In the genomic region with DNA sequence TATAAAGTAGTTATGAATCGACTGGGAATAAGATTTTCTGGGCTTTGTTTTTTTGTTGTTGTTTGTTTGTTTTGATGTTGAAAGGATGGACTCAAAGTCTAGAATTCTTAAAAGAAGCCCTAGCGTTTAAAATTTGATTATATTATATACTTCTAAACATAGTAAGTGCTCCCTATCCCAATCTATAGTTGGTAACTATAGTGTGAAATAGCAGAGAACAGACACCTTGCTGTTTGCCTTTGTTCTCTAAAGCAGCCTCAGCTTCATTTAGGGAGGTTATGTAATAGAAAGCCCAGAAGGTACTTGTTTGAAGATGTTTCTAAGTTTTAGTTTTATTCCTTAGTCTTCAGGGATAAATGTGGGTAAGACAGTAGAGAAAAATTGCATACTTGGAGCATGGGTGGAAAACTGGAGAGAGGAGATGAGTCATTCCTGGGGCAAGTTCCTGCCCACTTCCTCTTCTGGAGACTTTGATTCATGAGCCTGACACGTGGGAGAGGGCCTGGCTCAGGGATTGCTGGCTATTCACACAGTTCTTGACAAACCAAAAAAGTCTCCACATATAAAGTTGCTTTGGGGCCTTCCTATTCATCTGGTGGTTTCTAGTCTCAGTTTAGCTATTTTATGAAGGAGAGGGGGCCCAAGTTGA, we compare ENCODE assay signal across 7 cellular contexts.
A peak's percentile ranks its signal among the peaks of the same experiment; 100 is the strongest.
DNase-seq lines count a peak whose midpoint lies in the region; ATAC-seq and TF ChIP-seq lines count a peak whose summit lies in the region.

No MANE protein-coding gene starts in this region.

- no peaks in the 10 kb centered on the region for H3K36me3 ChIP-seq in OCI-LY3 (replicated peaks; ENCODE audit: low read depth, low read length)
- H3K36me3 ChIP-seq in endodermal cell (ENCODE audit: control insufficient read depth, insufficient read depth, low read length) = peaks cover 96% of the 10 kb centered on the region
- no peaks in the 10 kb centered on the region for H3K36me3 ChIP-seq in CD8-positive, alpha-beta memory T cell (ENCODE audit: insufficient read depth, low read length)

- H3K36me3 Mint-ChIP-seq in endodermal cell (ENCODE audit: low read depth) = peaks cover 52% of the 10 kb centered on the region
- H3K36me3 Mint-ChIP-seq in CD8-positive, alpha-beta memory T cell = no peaks in the 10 kb centered on the region

- POLR2A ChIA-PET in CD8-positive, alpha-beta memory T cell (lab: Charles Lee) = no interaction called here

- H3K27ac Mint-ChIP-seq in endodermal cell = peak overlapping the region; percentile 43
- no peak overlapping the region for H3K27ac Mint-ChIP-seq in CD8-positive, alpha-beta memory T cell

- H3K9me3 Mint-ChIP-seq in endodermal cell = no peaks in the 10 kb centered on the region
- H3K9me3 Mint-ChIP-seq in CD8-positive, alpha-beta memory T cell = no peaks in the 10 kb centered on the region

- H3K27ac ChIP-seq in OCI-LY3 (ENCODE audit: low read length) (no peak overlapping the region), endodermal cell (ENCODE audit: low read depth, low read length) (no peak overlapping the region)
- H3K27ac ChIP-seq in CD8-positive, alpha-beta memory T cell (ENCODE audit: low read depth, low read length) = no peak overlapping the region

- H3K4me3 ChIP-seq in OCI-LY3 (ENCODE audit: low read length) (no peak overlapping the region), endodermal cell (ENCODE audit: low read length) (no peak overlapping the region)
- H3K4me3 ChIP-seq in CD8-positive, alpha-beta memory T cell (ENCODE audit: low read length) = no peak overlapping the region

- DNase-seq in endodermal cell (peak; percentile 62), midbrain (lab: John Stamatoyannopoulos, UW) (peak; percentile 40)
- DNase-seq in CD8-positive, alpha-beta memory T cell = no peak

- no peak overlapping the region for H3K9ac ChIP-seq in OCI-LY3 (ENCODE audit: low read length)
- H3K9ac ChIP-seq in endodermal cell (ENCODE audit: extremely low read depth, low read length, poor library complexity, severe bottlenecking) = no peak overlapping the region

- no peak overlapping the region for H3K4me3 Mint-ChIP-seq in endodermal cell
- H3K4me3 Mint-ChIP-seq in CD8-positive, alpha-beta memory T cell = no peak overlapping the region

- H4K20me1 ChIP-seq in OCI-LY3 (ENCODE audit: insufficient read depth, low read length) = no peaks in the 10 kb centered on the region

- peaks cover 14% of the 10 kb centered on the region for H3K4me1 Mint-ChIP-seq in endodermal cell
- no peaks in the 10 kb centered on the region for H3K4me1 Mint-ChIP-seq in CD8-positive, alpha-beta memory T cell

- 40 to 55% methylated on average over 1 to 2 of the region's 3 CpGs for WGBS in endodermal cell (ENCODE audit: insufficient coverage in 1 of 2, insufficient read length in 1 of 2), 2 experiments

- no peak overlapping the region for H2AFZ ChIP-seq in OCI-LY3 (ENCODE audit: low read depth, low read length)

- no peak for TF ChIP-seq POLR2A in GM18505 (IDR thresholded peaks at IDR 0.05; ENCODE audit: borderline replicate concordance, extremely low read depth, insufficient read depth, insufficient read length)

- no peaks in the 10 kb centered on the region for H3K9me3 ChIP-seq in OCI-LY3 (ENCODE audit: insufficient read depth, low read length)
- no peaks in the 10 kb centered on the region for H3K9me3 ChIP-seq in endodermal cell (ENCODE audit: control insufficient read depth, low read length)
- H3K9me3 ChIP-seq in CD8-positive, alpha-beta memory T cell (ENCODE audit: low read length) = no peaks in the 10 kb centered on the region

- no peaks in the 10 kb centered on the region for H3K27me3 ChIP-seq in OCI-LY3 (ENCODE audit: low read depth, low read length)
- H3K27me3 ChIP-seq in endodermal cell (ENCODE audit: control insufficient read depth, insufficient read depth, low read length, poor library complexity, severe bottlenecking) = no peaks in the 10 kb centered on the region
- H3K27me3 ChIP-seq in CD8-positive, alpha-beta memory T cell (ENCODE audit: insufficient read depth, low read length, poor library complexity, severe bottlenecking) = no peaks in the 10 kb centered on the region

- ATAC-seq in GM18505 (IDR thresholded peaks at IDR 0.05; ENCODE audit: unreplicated experiment) = peak; percentile 74
- ATAC-seq in HG02763 (IDR thresholded peaks at IDR 0.05; ENCODE audit: unreplicated experiment) = peak; percentile 88
- no peak for ATAC-seq in GM19023 (IDR thresholded peaks at IDR 0.05; ENCODE audit: unreplicated experiment)

- peak overlapping the region; percentile 10; the same call in 1 of the 2 replicates for H3K4me2 ChIP-seq in OCI-LY3 (ENCODE audit: low read length)

- CTCF ChIA-PET in CD8-positive, alpha-beta memory T cell (lab: Charles Lee) = no interaction called here

- peaks cover 9% of the 10 kb centered on the region for H3K4me1 ChIP-seq in OCI-LY3 (ENCODE audit: low read length)
- no peaks in the 10 kb centered on the region for H3K4me1 ChIP-seq in endodermal cell (ENCODE audit: control insufficient read depth, insufficient read depth, low read length)
- no peaks in the 10 kb centered on the region for H3K4me1 ChIP-seq in CD8-positive, alpha-beta memory T cell (ENCODE audit: insufficient read depth, low read length)

- no peaks in the 10 kb centered on the region for H3K27me3 Mint-ChIP-seq in endodermal cell (ENCODE audit: insufficient read depth)
- H3K27me3 Mint-ChIP-seq in CD8-positive, alpha-beta memory T cell = peaks cover 0 to 8% of the 10 kb centered on the region in 2 donors

- H3K79me2 ChIP-seq in OCI-LY3 (ENCODE audit: low read length) = no peaks in the 10 kb centered on the region

- TF ChIP-seq CTCF in OCI-LY3 (IDR thresholded peaks at IDR 0.05; ENCODE audit: low read depth, low read length) = no peak
- TF ChIP-seq CTCF in endodermal cell (conservative IDR thresholded peaks at IDR 0.05) = no peak

Comparison
In these comparisons a context has a peak if more than half of its experiments do, and no peak if none do; other contexts are left out.
1. DNase-seq: peak in endodermal cell (single experiment) and midbrain (single experiment); none in CD8-positive, alpha-beta memory T cell (0 of 5).